8 cellular contexts compared by ENCODE assay signal in genomic region chr7:93890041-93890463, GRCh38. TPM values are rescaled to one million over a fixed set of nuclear protein-coding genes. Genes with fewer than 3 reads are reported as not detected.
DNase-seq lines count a peak whose midpoint lies in the region; ATAC-seq and TF ChIP-seq lines count a peak whose summit lies in the region.

No MANE protein-coding gene starts in this region.

- no peaks in the 10 kb centered on the region for H3K27me3 ChIP-seq in SU-DHL-6 (ENCODE audit: low read length)

- peaks cover 64% of the 10 kb centered on the region for H3K27me3 Mint-ChIP-seq in activated CD8-positive, alpha-beta memory T cell treated with anti-CD3 and anti-CD28 coated beads, Interleukin-2, amount 10 ng/mL, durations not matched to agents 7 days and 5 days
- no peaks in the 10 kb centered on the region for H3K27me3 Mint-ChIP-seq in osteocyte (ENCODE audit: unreplicated experiment)

- CTCF ChIA-PET in activated CD8-positive, alpha-beta memory T cell treated with anti-CD3 and anti-CD28 coated beads, Interleukin-2, amount 10 ng/mL, durations not matched to agents 7 days and 5 days (lab: Charles Lee), result interaction anchor here (1.0 kb wide), 1 partner anchor 175 kb away, joined by 3 read pairs; no protein-coding TSS in a partner anchor

- H3K36me3 Mint-ChIP-seq in activated CD8-positive, alpha-beta memory T cell treated with anti-CD3 and anti-CD28 coated beads, Interleukin-2, amount 10 ng/mL, durations not matched to agents 7 days and 5 days, result no peaks in the 10 kb centered on the region
- H3K36me3 Mint-ChIP-seq in osteocyte (ENCODE audit: unreplicated experiment), result peaks cover 3% of the 10 kb centered on the region

- no peak for DNase-seq in activated CD8-positive, alpha-beta memory T cell treated with anti-CD3 and anti-CD28 coated beads, Interleukin-2, amount 10 ng/mL, durations not matched to agents 7 days and 5 days
- no peak for DNase-seq in activated CD8-positive, alpha-beta memory T cell treated with anti-CD3 and anti-CD28 coated beads for 24 hours
- DNase-seq in fibroblast of villous mesenchyme (ENCODE audit: low read depth) (peak; percentile 79), osteocyte (ENCODE audit: extremely low spot score, unreplicated experiment) (no peak), NCI-H345 (lab: John Stamatoyannopoulos, UW) (no peak)
- no peak for DNase-seq in activated effector memory CD4-positive, alpha-beta T cell treated with anti-CD3 and anti-CD28 coated beads, Interleukin-2, amount 50 U/mL, for 16 hours

- H3K4me2 ChIP-seq in SU-DHL-6 (ENCODE audit: low read depth, low read length, poor library complexity, severe bottlenecking), result peak overlapping the region; percentile 1

- peak overlapping the region; percentile 57 for H3K4me3 Mint-ChIP-seq in activated CD8-positive, alpha-beta memory T cell treated with anti-CD3 and anti-CD28 coated beads, Interleukin-2, amount 10 ng/mL, durations not matched to agents 7 days and 5 days
- H3K4me3 Mint-ChIP-seq in osteocyte (ENCODE audit: unreplicated experiment), result peak overlapping the region; percentile 93

- H3K9me2 ChIP-seq in SU-DHL-6 (replicated peaks; ENCODE audit: insufficient read depth, low read length), result no peaks in the 10 kb centered on the region

- no peak overlapping the region for H3K27ac ChIP-seq in SU-DHL-6 (ENCODE audit: low read depth, low read length)

- no peaks in the 10 kb centered on the region for H3K79me2 ChIP-seq in SU-DHL-6 (ENCODE audit: insufficient read depth, low read length)

- no peak overlapping the region for H3K4me3 ChIP-seq in SU-DHL-6 (ENCODE audit: insufficient read depth, low read length, poor library complexity, severe bottlenecking)
- peak overlapping the region; percentile 88 for H3K4me3 ChIP-seq in fibroblast of villous mesenchyme (ENCODE audit: low read depth, low read length)

- H3K36me3 ChIP-seq in SU-DHL-6 (ENCODE audit: low read length), result no peaks in the 10 kb centered on the region

- H3K9me3 ChIP-seq in SU-DHL-6 (ENCODE audit: insufficient read depth, low read length), result no peaks in the 10 kb centered on the region

- peaks cover 8% of the 10 kb centered on the region for H3K4me1 Mint-ChIP-seq in activated CD8-positive, alpha-beta memory T cell treated with anti-CD3 and anti-CD28 coated beads, Interleukin-2, amount 10 ng/mL, durations not matched to agents 7 days and 5 days
- peaks cover 22% of the 10 kb centered on the region for H3K4me1 Mint-ChIP-seq in osteocyte (ENCODE audit: unreplicated experiment)

- H3K9ac ChIP-seq in SU-DHL-6 (ENCODE audit: low read length), result no peak overlapping the region

- TF ChIP-seq CTCF in SU-DHL-6 (IDR thresholded peaks at IDR 0.05; ENCODE audit: insufficient read depth, low read length, poor library complexity, severe bottlenecking), result no peak
- TF ChIP-seq CTCF in fibroblast of villous mesenchyme (IDR thresholded peaks at IDR 0.05; ENCODE audit: insufficient read depth, low read depth, low read length), result no peak
- no peak for TF ChIP-seq CTCF in osteocyte (IDR thresholded peaks at IDR 0.05)

- H4K20me1 ChIP-seq in SU-DHL-6 (ENCODE audit: low read depth, low read length), result no peaks in the 10 kb centered on the region

- H3K27ac Mint-ChIP-seq in activated CD8-positive, alpha-beta memory T cell treated with anti-CD3 and anti-CD28 coated beads, Interleukin-2, amount 10 ng/mL, durations not matched to agents 7 days and 5 days, result no peak overlapping the region
- H3K27ac Mint-ChIP-seq in osteocyte (ENCODE audit: unreplicated experiment), result peak overlapping the region; percentile 85

- peak; percentile 30 for ATAC-seq in activated CD8-positive, alpha-beta memory T cell treated with anti-CD3 and anti-CD28 coated beads, Interleukin-2, amount 10 ng/mL, durations not matched to agents 7 days and 5 days
- peak; percentile 49 for ATAC-seq in HG02885 (IDR thresholded peaks at IDR 0.05; ENCODE audit: poor library complexity, unreplicated experiment)

- no peak overlapping the region for H2AFZ ChIP-seq in SU-DHL-6 (ENCODE audit: low read depth, low read length, severe bottlenecking)

- no peaks in the 10 kb centered on the region for H3K9me3 Mint-ChIP-seq in activated CD8-positive, alpha-beta memory T cell treated with anti-CD3 and anti-CD28 coated beads, Interleukin-2, amount 10 ng/mL, durations not matched to agents 7 days and 5 days (ENCODE audit: low read depth)
- no peaks in the 10 kb centered on the region for H3K9me3 Mint-ChIP-seq in osteocyte (ENCODE audit: unreplicated experiment)

- H3F3A ChIP-seq in SU-DHL-6 (ENCODE audit: insufficient read depth), result no peaks in the 10 kb centered on the region

RNA-seq across cellular contexts. Expression of gene TFPI2, which starts 0.5 kb away (rescaled TPM):
- under 1 TPM in 1 of 2 experiments, not detected in 1; 0.30 TPM for total RNA-seq in activated CD8-positive, alpha-beta memory T cell treated with anti-CD3 and anti-CD28 coated beads, Interleukin-2, amount 10 ng/mL, durations not matched to agents 7 days and 5 days
- 140 and 218 TPM in 2 replicates for total RNA-seq in fibroblast of villous mesenchyme
- total RNA-seq in osteocyte, result 58.7 and 61.3 TPM in 2 replicates

RNA-seq across cellular contexts. Expression of gene GNGT1, which starts 16.3 kb away (rescaled TPM):
- not detected for total RNA-seq in activated CD8-positive, alpha-beta memory T cell treated with anti-CD3 and anti-CD28 coated beads, Interleukin-2, amount 10 ng/mL, durations not matched to agents 7 days and 5 days
- total RNA-seq in fibroblast of villous mesenchyme (not detected in 2 replicates), osteocyte (not detected in 2 replicates)

RNA-seq across cellular contexts. Expression of gene GNG11, which starts 31.5 kb away (rescaled TPM):
- total RNA-seq in activated CD8-positive, alpha-beta memory T cell treated with anti-CD3 and anti-CD28 coated beads, Interleukin-2, amount 10 ng/mL, durations not matched to agents 7 days and 5 days, result not detected
- total RNA-seq in fibroblast of villous mesenchyme, result 67.4 and 83.1 TPM in 2 replicates
- 49.6 and 49.7 TPM in 2 replicates for total RNA-seq in osteocyte

Comparison
In these comparisons a context has a peak if more than half of its experiments do, and no peak if none do; other contexts are left out.
1. RNA of gene TFPI2, which starts 0.5 kb away (total RNA-seq): 140 to 218 TPM in fibroblast of villous mesenchyme and 58.7 to 61.3 TPM in osteocyte; 0.30 TPM in activated CD8-positive, alpha-beta memory T cell treated with anti-CD3 and anti-CD28 coated beads, Interleukin-2, amount 10 ng/mL, durations not matched to agents 7 days and 5 days; every median in the first group is over 10 times any median in the second.
2. RNA of gene GNG11, which starts 31.5 kb away (total RNA-seq): 67.4 to 83.1 TPM in fibroblast of villous mesenchyme and 49.6 to 49.7 TPM in osteocyte; not detected in activated CD8-positive, alpha-beta memory T cell treated with anti-CD3 and anti-CD28 coated beads, Interleukin-2, amount 10 ng/mL, durations not matched to agents 7 days and 5 days; every median in the first group is over 10 times any median in the second.